10 cellular contexts compared by ENCODE assay signal in the genomic region with DNA sequence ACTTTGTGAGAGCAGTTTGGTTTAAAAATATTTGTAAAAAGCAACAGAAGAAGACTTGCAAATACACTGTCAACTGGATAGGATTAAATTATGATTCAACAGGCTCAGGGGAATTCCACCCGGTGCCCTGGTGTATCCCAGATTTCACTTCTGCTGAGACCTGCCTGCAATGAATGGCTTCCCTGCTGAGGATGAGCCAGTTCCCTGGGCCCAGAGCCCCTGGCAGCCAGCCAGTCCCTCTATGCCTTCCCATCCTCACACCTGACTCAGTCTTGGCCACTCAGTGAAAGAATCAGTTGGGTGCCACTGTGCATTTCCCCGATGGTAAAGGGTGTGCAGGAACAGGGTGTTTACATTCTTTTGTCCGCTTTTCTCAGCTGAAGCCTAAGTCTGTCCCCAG.
DNase-seq lines count a peak whose midpoint lies in the region; ATAC-seq and TF ChIP-seq lines count a peak whose summit lies in the region.
"Had no signal": no experiment of that assay in that cellular context is flagged by ENCODE, and none has a peak within 500 bp of the region (broad histone marks: within the 10 kb centered on the region; RNA-seq: fewer than 3 reads in every experiment).

No MANE protein-coding gene starts in this region.

- no peaks in the 10 kb centered on the region for H3K27me3 ChIP-seq in iPS-20b (ENCODE audit: insufficient read depth, low read length)

- no peak overlapping the region for H3K9ac ChIP-seq in iPS-20b (ENCODE audit: low read depth, low read length)

- H3K27ac ChIP-seq in iPS-20b (ENCODE audit: low read length) = peak overlapping the region; percentile 47

- H3K9me3 ChIP-seq in iPS-20b (ENCODE audit: insufficient read depth, low read depth, low read length) = no peaks in the 10 kb centered on the region

- peak; percentile 63 for DNase-seq in EL
- DNase-seq in NCI-H146 treated with DMSO at 0.1 percent for 48 hours (lab: John Stamatoyannopoulos, UW; ENCODE audit: unreplicated experiment) = peak; percentile 93
- DNase-seq: head of caudate nucleus, KG1 had no signal

- H3K4me3 ChIP-seq in iPS-20b (ENCODE audit: low read length) = no peak overlapping the region

- ATAC-seq in SK-N-SH treated with all-trans-retinoic acid at 6 μM for 48 hours = peak; percentile 65
- ATAC-seq in GM21825 (IDR thresholded peaks at IDR 0.05; ENCODE audit: unreplicated experiment) = no peak
- ATAC-seq in HG03025 (IDR thresholded peaks at IDR 0.05; ENCODE audit: low FRiP score, unreplicated experiment) = no peak
- no peak for ATAC-seq in HG03045 (IDR thresholded peaks at IDR 0.05; ENCODE audit: unreplicated experiment)
- ATAC-seq in GM18907 (IDR thresholded peaks at IDR 0.05; ENCODE audit: unreplicated experiment) = no peak

- H3K4me1 ChIP-seq in iPS-20b (ENCODE audit: insufficient read depth, low read length) = peaks cover 9% of the 10 kb centered on the region; the same call in 1 of the 2 replicates

- no peaks in the 10 kb centered on the region for H3K36me3 ChIP-seq in iPS-20b (ENCODE audit: insufficient read depth, low read depth, low read length)

TF ChIP-seq in SK-N-SH treated with all-trans-retinoic acid at 6 μM for 48 hours, 23 proteins besides CTCF, POLR2A, EP300 and RAD21:
- TF ChIP-seq ZFP30 (CRISPR knock-in tag; IDR thresholded peaks at IDR 0.05) = no peak
- no peak for TF ChIP-seq SNAI2 (CRISPR knock-in tag; IDR thresholded peaks at IDR 0.05)
- TF ChIP-seq ZNF8 (CRISPR knock-in tag; IDR thresholded peaks at IDR 0.05) = no peak
- TF ChIP-seq PPARA (CRISPR knock-in tag; IDR thresholded peaks at IDR 0.05; ENCODE audit: borderline replicate concordance) = no peak
- TF ChIP-seq, protein P1, sequence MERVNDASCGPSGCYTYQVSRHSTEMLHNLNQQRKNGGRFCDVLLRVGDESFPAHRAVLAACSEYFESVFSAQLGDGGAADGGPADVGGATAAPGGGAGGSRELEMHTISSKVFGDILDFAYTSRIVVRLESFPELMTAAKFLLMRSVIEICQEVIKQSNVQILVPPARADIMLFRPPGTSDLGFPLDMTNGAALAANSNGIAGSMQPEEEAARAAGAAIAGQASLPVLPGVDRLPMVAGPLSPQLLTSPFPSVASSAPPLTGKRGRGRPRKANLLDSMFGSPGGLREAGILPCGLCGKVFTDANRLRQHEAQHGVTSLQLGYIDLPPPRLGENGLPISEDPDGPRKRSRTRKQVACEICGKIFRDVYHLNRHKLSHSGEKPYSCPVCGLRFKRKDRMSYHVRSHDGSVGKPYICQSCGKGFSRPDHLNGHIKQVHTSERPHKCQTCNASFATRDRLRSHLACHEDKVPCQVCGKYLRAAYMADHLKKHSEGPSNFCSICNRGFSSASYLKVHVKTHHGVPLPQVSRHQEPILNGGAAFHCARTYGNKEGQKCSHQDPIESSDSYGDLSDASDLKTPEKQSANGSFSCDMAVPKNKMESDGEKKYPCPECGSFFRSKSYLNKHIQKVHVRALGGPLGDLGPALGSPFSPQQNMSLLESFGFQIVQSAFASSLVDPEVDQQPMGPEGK (CRISPR knock-in tag; IDR thresholded peaks at IDR 0.05; ENCODE audit: borderline replicate concordance) = no peak
- no peak for TF ChIP-seq RARB (CRISPR knock-in tag; IDR thresholded peaks at IDR 0.05)
- TF ChIP-seq ZC3H10 (CRISPR knock-in tag; IDR thresholded peaks at IDR 0.05) = no peak
- TF ChIP-seq, protein P2, sequence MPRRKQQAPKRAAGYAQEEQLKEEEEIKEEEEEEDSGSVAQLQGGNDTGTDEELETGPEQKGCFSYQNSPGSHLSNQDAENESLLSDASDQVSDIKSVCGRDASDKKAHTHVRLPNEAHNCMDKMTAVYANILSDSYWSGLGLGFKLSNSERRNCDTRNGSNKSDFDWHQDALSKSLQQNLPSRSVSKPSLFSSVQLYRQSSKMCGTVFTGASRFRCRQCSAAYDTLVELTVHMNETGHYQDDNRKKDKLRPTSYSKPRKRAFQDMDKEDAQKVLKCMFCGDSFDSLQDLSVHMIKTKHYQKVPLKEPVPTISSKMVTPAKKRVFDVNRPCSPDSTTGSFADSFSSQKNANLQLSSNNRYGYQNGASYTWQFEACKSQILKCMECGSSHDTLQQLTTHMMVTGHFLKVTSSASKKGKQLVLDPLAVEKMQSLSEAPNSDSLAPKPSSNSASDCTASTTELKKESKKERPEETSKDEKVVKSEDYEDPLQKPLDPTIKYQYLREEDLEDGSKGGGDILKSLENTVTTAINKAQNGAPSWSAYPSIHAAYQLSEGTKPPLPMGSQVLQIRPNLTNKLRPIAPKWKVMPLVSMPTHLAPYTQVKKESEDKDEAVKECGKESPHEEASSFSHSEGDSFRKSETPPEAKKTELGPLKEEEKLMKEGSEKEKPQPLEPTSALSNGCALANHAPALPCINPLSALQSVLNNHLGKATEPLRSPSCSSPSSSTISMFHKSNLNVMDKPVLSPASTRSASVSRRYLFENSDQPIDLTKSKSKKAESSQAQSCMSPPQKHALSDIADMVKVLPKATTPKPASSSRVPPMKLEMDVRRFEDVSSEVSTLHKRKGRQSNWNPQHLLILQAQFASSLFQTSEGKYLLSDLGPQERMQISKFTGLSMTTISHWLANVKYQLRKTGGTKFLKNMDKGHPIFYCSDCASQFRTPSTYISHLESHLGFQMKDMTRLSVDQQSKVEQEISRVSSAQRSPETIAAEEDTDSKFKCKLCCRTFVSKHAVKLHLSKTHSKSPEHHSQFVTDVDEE (CRISPR knock-in tag; IDR thresholded peaks at IDR 0.05) = no peak
- no peak for TF ChIP-seq ZNF565 (CRISPR knock-in tag; conservative IDR thresholded peaks at IDR 0.05; ENCODE audit: low read depth)
- TF ChIP-seq, protein P3, sequence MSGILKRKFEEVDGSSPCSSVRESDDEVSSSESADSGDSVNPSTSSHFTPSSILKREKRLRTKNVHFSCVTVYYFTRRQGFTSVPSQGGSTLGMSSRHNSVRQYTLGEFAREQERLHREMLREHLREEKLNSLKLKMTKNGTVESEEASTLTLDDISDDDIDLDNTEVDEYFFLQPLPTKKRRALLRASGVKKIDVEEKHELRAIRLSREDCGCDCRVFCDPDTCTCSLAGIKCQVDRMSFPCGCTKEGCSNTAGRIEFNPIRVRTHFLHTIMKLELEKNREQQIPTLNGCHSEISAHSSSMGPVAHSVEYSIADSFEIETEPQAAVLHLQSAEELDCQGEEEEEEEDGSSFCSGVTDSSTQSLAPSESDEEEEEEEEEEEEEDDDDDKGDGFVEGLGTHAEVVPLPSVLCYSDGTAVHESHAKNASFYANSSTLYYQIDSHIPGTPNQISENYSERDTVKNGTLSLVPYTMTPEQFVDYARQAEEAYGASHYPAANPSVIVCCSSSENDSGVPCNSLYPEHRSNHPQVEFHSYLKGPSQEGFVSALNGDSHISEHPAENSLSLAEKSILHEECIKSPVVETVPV (CRISPR knock-in tag; IDR thresholded peaks at IDR 0.05) = no peak
- TF ChIP-seq ARNTL (CRISPR knock-in tag; IDR thresholded peaks at IDR 0.05; ENCODE audit: borderline replicate concordance, low read depth) = no peak
- TF ChIP-seq TOX (CRISPR knock-in tag; IDR thresholded peaks at IDR 0.05; ENCODE audit: borderline replicate concordance) = no peak
- TF ChIP-seq OSR1 (CRISPR knock-in tag; IDR thresholded peaks at IDR 0.05) = no peak
- no peak for TF ChIP-seq CSDC2 (CRISPR knock-in tag; IDR thresholded peaks at IDR 0.05)
- no peak for TF ChIP-seq ZNF70 (CRISPR knock-in tag; IDR thresholded peaks at IDR 0.05)
- TF ChIP-seq ESRRG (CRISPR knock-in tag; IDR thresholded peaks at IDR 0.05) = no peak
